In the genomic region with DNA sequence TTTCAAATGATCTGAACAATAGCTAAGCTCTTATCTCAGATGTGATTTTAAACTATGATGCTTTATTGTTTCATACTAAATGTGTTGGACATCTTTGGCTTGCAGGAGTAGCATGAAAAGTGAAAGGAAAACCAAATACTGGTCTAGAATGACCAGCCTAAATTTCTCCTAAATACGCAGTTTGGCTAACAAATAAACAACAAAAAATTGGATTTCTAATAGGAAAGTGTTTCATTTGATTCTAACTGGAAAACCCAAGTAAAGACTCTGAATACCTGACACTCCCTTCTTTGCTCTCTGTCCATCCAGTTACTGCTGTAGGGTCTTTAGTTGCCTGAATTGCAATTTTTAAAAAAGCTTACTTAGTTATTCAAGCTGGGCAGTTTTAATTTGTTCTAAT, we compare ENCODE assay signal across 15 cellular contexts.
DNase-seq lines count a peak whose midpoint lies in the region; TF ChIP-seq lines count a peak whose summit lies in the region.
"Had no signal": no experiment of that assay in that cellular context is flagged by ENCODE, and none has a peak within 500 bp of the region (broad histone marks: within the 10 kb centered on the region; RNA-seq: fewer than 3 reads in every experiment).

No MANE protein-coding gene starts in this region.

- H3K4me1 ChIP-seq in BLaER1 treated with 17β-estradiol and CSF1 and Interleukin-3, amounts not matched to agents 10 nM and 100 nM: peaks cover 0 to 34% (median 18%) of the 10 kb centered on the region in 10 experiments; a peak in 16 of 20 replicates
- H3K4me1 ChIP-seq in ascending aorta (peaks cover 0 to 11% of the 10 kb centered on the region in 2 donors), mammary epithelial cell (ENCODE audit: insufficient read depth, low read length) (no peaks in the 10 kb centered on the region), neuronal stem cell (ENCODE audit: control insufficient read depth in 2 of 2, insufficient read depth in 1 of 2, low read depth in 1 of 2, low read length in 2 of 2) (peaks cover 0 to 2% of the 10 kb centered on the region in 2 donors)

- CTCF ChIA-PET in mammary epithelial cell (lab: Charles Lee; ENCODE audit: low non-redundant PET): interaction anchor here (0.6 kb wide), 1 partner anchor 291 kb away, joined by 4 read pairs; no protein-coding TSS in a partner anchor

- H3K27ac Mint-ChIP-seq in immature natural killer cell: peak overlapping the region in 5 of 6 donors; percentile 25 to 87 (median 58)
- H3K27ac Mint-ChIP-seq: activated CD8-positive, alpha-beta T cell treated with anti-CD3 and anti-CD28 coated beads, Interleukin-2, amount 10 ng/mL, durations not matched to agents 7 days and 5 days had no signal

- no peak overlapping the region for H3K4ac ChIP-seq in neuronal stem cell (ENCODE audit: low read length)

- DNase-seq in ascending aorta (ENCODE audit: low spot score in 2 of 2) (no peak), immature natural killer cell (peak in 1 of 3 donors; percentile 4), pons (ENCODE audit: low spot score) (peak; percentile 56), NCI-H510A (lab: John Stamatoyannopoulos, UW) (no peak), NCI-H2227 (lab: John Stamatoyannopoulos, UW; ENCODE audit: unreplicated experiment) (no peak), mammary epithelial cell (no peak), neuronal stem cell (ENCODE audit: low spot score) (no peak)
- DNase-seq: activated CD8-positive, alpha-beta T cell treated with anti-CD3 and anti-CD28 coated beads, Interleukin-2, amount 10 ng/mL, durations not matched to agents 7 days and 5 days; NCI-H1930; NCI-H524; PC-9; stimulated activated naive CD4-positive, alpha-beta T cell treated with Interleukin-2 at 50 U/mL for 16 hours had no signal

- BruUV-seq in mammary epithelial cell (replicated peaks; lab: Mats Ljungman, UMichigan): no TSS peak

- peak overlapping the region; percentile 37 to 63 (median 50) for H3K4me3 Mint-ChIP-seq in immature natural killer cell
- H3K4me3 Mint-ChIP-seq: activated CD8-positive, alpha-beta T cell treated with anti-CD3 and anti-CD28 coated beads, Interleukin-2, amount 10 ng/mL, durations not matched to agents 7 days and 5 days had no signal

- in situ Hi-C loops in mammary epithelial cell (cut with MboI; ENCODE audit: low sequenced_read_pairs in 2 of 2): loop anchor here (10.0 to 25.0 kb wide), 4 partner anchors 329 to 669 kb away; no protein-coding TSS in a partner anchor

- H2AFZ ChIP-seq in mammary epithelial cell (ENCODE audit: low read depth, low read length) (no peak overlapping the region), neuronal stem cell (ENCODE audit: low read length) (no peak overlapping the region)
- H2AFZ ChIP-seq: PC-9 had no signal

- no peaks in the 10 kb centered on the region for H4K20me1 ChIP-seq in BLaER1 treated with 17β-estradiol and CSF1 and Interleukin-3, amounts not matched to agents 10 nM and 100 nM
- no peaks in the 10 kb centered on the region for H4K20me1 ChIP-seq in mammary epithelial cell (ENCODE audit: insufficient read depth, low read length)

- peaks cover 5 to 26% of the 10 kb centered on the region in 2 donors for H3K4me1 Mint-ChIP-seq in immature natural killer cell

- H2BK120ac ChIP-seq in neuronal stem cell (ENCODE audit: low read depth, low read length): no peak overlapping the region

- H2BK12ac ChIP-seq in neuronal stem cell (ENCODE audit: low read length): no peak overlapping the region

- no peak overlapping the region for H4K8ac ChIP-seq in neuronal stem cell (ENCODE audit: low read depth, low read length)

- TF ChIP-seq CTCF in ascending aorta (IDR thresholded peaks at IDR 0.05): no peak
- no peak for TF ChIP-seq CTCF in mammary epithelial cell (conservative IDR thresholded peaks at IDR 0.05 in 1 of 2, IDR thresholded peaks at IDR 0.05 in 1 of 2; ENCODE audit: extremely low read depth in 1 of 2, insufficient read depth in 1 of 2, low read depth in 1 of 2, low read length in 2 of 2)

- H3K18ac ChIP-seq in neuronal stem cell (ENCODE audit: low read length): no peak overlapping the region

- peaks cover 0 to 37% (median 11%) of the 10 kb centered on the region in 11 experiments; a peak in 12 of 22 replicates for H3K36me3 ChIP-seq in BLaER1 treated with 17β-estradiol and CSF1 and Interleukin-3, amounts not matched to agents 10 nM and 100 nM
- H3K36me3 ChIP-seq in ascending aorta (no peaks in the 10 kb centered on the region), mammary epithelial cell (ENCODE audit: insufficient read depth, low read length) (no peaks in the 10 kb centered on the region), neuronal stem cell (replicated peaks in 1 of 2; ENCODE audit: control insufficient read depth in 2 of 2, insufficient read depth in 2 of 2, low read length in 2 of 2) (peaks cover 0 to 22% of the 10 kb centered on the region in 2 donors)
- H3K36me3 ChIP-seq: neutrophil had no signal

- no peaks in the 10 kb centered on the region for H3K9me3 Mint-ChIP-seq in immature natural killer cell

- H2AK5ac ChIP-seq in neuronal stem cell (ENCODE audit: low read depth, low read length): no peak overlapping the region

- H3K4me3 ChIP-seq in BLaER1 treated with 17β-estradiol and CSF1 and Interleukin-3, amounts not matched to agents 10 nM and 100 nM: no peak overlapping the region
- H3K4me3 ChIP-seq in ascending aorta: peak overlapping the region in 1 of 2 donors; percentile 21
- no peak overlapping the region for H3K4me3 ChIP-seq in mammary epithelial cell (replicated peaks in 1 of 3; ENCODE audit: insufficient read depth in 1 of 3, low read depth in 2 of 3, low read length in 3 of 3)
- H3K4me3 ChIP-seq in neuronal stem cell (ENCODE audit: low read length in 2 of 2): no peak overlapping the region
- H3K4me3 ChIP-seq: PC-9 had no signal

- peak overlapping the region in 5 of 11 experiments; percentile 2 to 41 (median 32); a peak in 7 of 22 replicates for H3K4me2 ChIP-seq in BLaER1 treated with 17β-estradiol and CSF1 and Interleukin-3, amounts not matched to agents 10 nM and 100 nM
- H3K4me2 ChIP-seq in mammary epithelial cell (ENCODE audit: insufficient read depth, low read depth, low read length): no peak overlapping the region
- H3K4me2 ChIP-seq in neuronal stem cell (ENCODE audit: insufficient read depth, low read length, poor library complexity, severe bottlenecking): no peak overlapping the region
- H3K4me2 ChIP-seq: PC-9 had no signal

- H3K27ac ChIP-seq in BLaER1 treated with 17β-estradiol and CSF1 and Interleukin-3, amounts not matched to agents 10 nM and 100 nM: peak overlapping the region in 8 of 11 experiments; percentile 17 to 56 (median 40); a peak in 12 of 22 replicates
- H3K27ac ChIP-seq in ascending aorta (peak overlapping the region; percentile 45 to 67), mammary epithelial cell (ENCODE audit: insufficient read depth, low read depth, low read length) (no peak overlapping the region), neuronal stem cell (replicated peaks; ENCODE audit: low read length) (no peak overlapping the region)
- H3K27ac ChIP-seq: neutrophil, PC-9, VCaP had no signal

- dilution Hi-C loops in mammary epithelial cell (cut with HindIII; ENCODE audit: low sequenced_read_pairs): no loop called here

- H3K27me3 Mint-ChIP-seq in immature natural killer cell (ENCODE audit: low read depth in 3 of 3): no peaks in the 10 kb centered on the region

- H3K9me3 ChIP-seq in BLaER1 treated with 17β-estradiol and CSF1 and Interleukin-3, amounts not matched to agents 10 nM and 100 nM (replicated peaks in 1 of 11): peaks cover 0 to 15% (median 0%) of the 10 kb centered on the region in 11 experiments; a peak in 5 of 22 replicates
- no peaks in the 10 kb centered on the region for H3K9me3 ChIP-seq in ascending aorta
- H3K9me3 ChIP-seq in mammary epithelial cell (replicated peaks; ENCODE audit: insufficient read depth, low read length): no peaks in the 10 kb centered on the region
- peaks cover 2 to 7% of the 10 kb centered on the region in 2 donors for H3K9me3 ChIP-seq in neuronal stem cell (replicated peaks in 1 of 2; ENCODE audit: control insufficient read depth in 2 of 2, insufficient read depth in 1 of 2, low read depth in 1 of 2, low read length in 2 of 2)
- H3K9me3 ChIP-seq: neutrophil had no signal

- no peak overlapping the region for H3K23ac ChIP-seq in neuronal stem cell (ENCODE audit: low read depth, low read length, poor library complexity)

- H3K79me2 ChIP-seq in mammary epithelial cell (ENCODE audit: insufficient read depth, low read length): no peaks in the 10 kb centered on the region

- peak overlapping the region in 4 of 11 experiments; percentile 16 to 42 (median 37); a peak in 4 of 22 replicates for H3K9ac ChIP-seq in BLaER1 treated with 17β-estradiol and CSF1 and Interleukin-3, amounts not matched to agents 10 nM and 100 nM
- H3K9ac ChIP-seq in mammary epithelial cell (ENCODE audit: insufficient read depth, low read length): no peak overlapping the region
- H3K9ac ChIP-seq in neuronal stem cell (ENCODE audit: low read depth, low read length, poor library complexity): no peak overlapping the region

- H3K27me3 ChIP-seq in BLaER1 treated with 17β-estradiol and CSF1 and Interleukin-3, amounts not matched to agents 10 nM and 100 nM: no peaks in the 10 kb centered on the region
- H3K27me3 ChIP-seq in ascending aorta (no peaks in the 10 kb centered on the region), mammary epithelial cell (ENCODE audit: insufficient read depth, low read length) (no peaks in the 10 kb centered on the region), neuronal stem cell (ENCODE audit: control insufficient read depth in 3 of 3, insufficient read depth in 3 of 3, low read depth in 1 of 3, low read length in 3 of 3) (no peaks in the 10 kb centered on the region)
- H3K27me3 ChIP-seq: neutrophil had no signal

- H2BK15ac ChIP-seq in neuronal stem cell (ENCODE audit: low read length): no peak overlapping the region

- peaks cover 8 to 10% (median 10%) of the 10 kb centered on the region in 3 donors for H3K36me3 Mint-ChIP-seq in immature natural killer cell

- 92% methylated on average over 1 of the region's 1 CpG for WGBS in mammary epithelial cell (ENCODE audit: low coverage, missing lambda C conversion rate)
- WGBS in neuronal stem cell (ENCODE audit: extremely low coverage in 2 of 2, insufficient read length in 2 of 2, insufficient replicate concordance in 1 of 2), 2 donors: no CpG with 5 or more reads among the region's 1 CpG

- H2BK5ac ChIP-seq in neuronal stem cell (ENCODE audit: low read length): no peak overlapping the region

- H4K91ac ChIP-seq in neuronal stem cell (ENCODE audit: low read depth, low read length, poor library complexity): no peak overlapping the region

- H3K14ac ChIP-seq in neuronal stem cell (ENCODE audit: low read length): no peak overlapping the region

- intact Hi-C loops in ascending aorta (cut with DNase I): loop anchor here (2.0 to 5.0 kb wide), 8 partner anchors 79 to 661 kb away; partner anchors contain the start of genes ATG10, SSBP2 and ZCCHC9
- intact Hi-C loops in mammary epithelial cell (cut with micrococcal nuclease): loop anchor here (2.0 to 10.0 kb wide), 3 partner anchors 81 to 469 kb away; partner anchors contain the start of gene ATG10

- no peaks in the 10 kb centered on the region for H3K79me1 ChIP-seq in neuronal stem cell (ENCODE audit: low read depth, low read length)

Comparison
In these comparisons a context has a peak if more than half of its experiments do, and no peak if none do; other contexts are left out.
1. H3K27ac ChIP-seq: peak in BLaER1 treated with 17β-estradiol and CSF1 and Interleukin-3, amounts not matched to agents 10 nM and 100 nM (8 of 11) and ascending aorta (2 of 2); none in mammary epithelial cell (single experiment) and neuronal stem cell (single experiment).